ENCODE assay signal across 12 cellular contexts in the genomic region with DNA sequence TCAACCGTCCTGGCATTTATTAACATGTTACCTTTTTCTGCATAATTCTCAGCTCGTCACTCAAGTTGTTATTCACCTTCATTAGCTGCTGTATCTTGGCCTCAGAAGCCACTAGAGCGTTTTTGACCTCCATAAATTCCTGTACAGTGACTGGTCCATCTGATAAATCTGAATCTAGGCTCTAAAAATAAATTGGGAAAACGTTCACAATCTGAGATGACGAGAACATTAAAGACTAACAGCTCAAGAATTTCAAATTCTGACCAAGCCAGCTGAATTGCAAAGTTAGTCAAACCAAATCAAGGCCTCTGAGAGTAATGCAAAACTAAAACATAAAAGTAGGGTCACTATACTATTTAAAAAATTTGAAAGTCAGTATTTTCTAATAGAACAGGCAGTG. TPM values are rescaled to one million over a fixed set of nuclear protein-coding genes. Genes with fewer than 3 reads are reported as not detected.
DNase-seq lines count a peak whose midpoint lies in the region; ATAC-seq and TF ChIP-seq lines count a peak whose summit lies in the region.
"Had no signal": no experiment of that assay in that cellular context is flagged by ENCODE, and none has a peak within 500 bp of the region (broad histone marks: within the 10 kb centered on the region; RNA-seq: fewer than 3 reads in every experiment).

No MANE protein-coding gene starts in this region.

- H3K27me3 ChIP-seq in body of pancreas (no peaks in the 10 kb centered on the region), lower lobe of right lung (ENCODE audit: low read depth) (no peaks in the 10 kb centered on the region), uterus (no peaks in the 10 kb centered on the region)

- 37 to 39% methylated on average over 5 of the region's 5 CpGs for WGBS in body of pancreas, 2 donors

- no peak for DNase-seq in natural killer cell
- no peak for DNase-seq in natural killer cell treated with Interleukin-12 subunit alpha and Interleukin-12 subunit beta and Interleukin-15 and Interleukin-18, amount 100 ng/mL, for 72 hours (ENCODE audit: low spot score)
- no peak for DNase-seq in body of pancreas
- DNase-seq in lower lobe of right lung = no peak
- DNase-seq in uterus = no peak
- DNase-seq in COR-L47 (lab: John Stamatoyannopoulos, UW) = no peak
- no peak for DNase-seq in stimulated activated CD4-positive, alpha-beta T cell treated with anti-CD3 and anti-CD28 coated beads, Interleukin-4, amount 100 ng/mL, for 4 hours
- DNase-seq in HuH-7 (ENCODE audit: low spot score) = no peak
- DNase-seq: effector CD8-positive, alpha-beta T cell; NCI-H2171 treated with DMSO at 0.1 percent for 48 hours had no signal

- H3K36me3 ChIP-seq in body of pancreas (replicated peaks in 1 of 2; ENCODE audit: insufficient read depth in 1 of 2, low read depth in 2 of 2) (peaks cover 0 to 8% of the 10 kb centered on the region in 2 donors), lower lobe of right lung (peaks cover 96% of the 10 kb centered on the region), uterus (no peaks in the 10 kb centered on the region)

- no peaks in the 10 kb centered on the region for H3K27me3 Mint-ChIP-seq in natural killer cell (ENCODE audit: low read depth in 2 of 2)
- no peaks in the 10 kb centered on the region for H3K27me3 Mint-ChIP-seq in natural killer cell treated with Interleukin-12 subunit alpha and Interleukin-12 subunit beta and Interleukin-15 and Interleukin-18, amount 100 ng/mL, for 72 hours

- intact Hi-C loops in natural killer cell (cut with micrococcal nuclease) = no loop called here
- intact Hi-C loops in body of pancreas (cut with DNase I) = no loop called here
- intact Hi-C loops in lower lobe of right lung (cut with DNase I) = no loop called here
- intact Hi-C loops in uterus (cut with DNase I; ENCODE audit: low total_unique reads) = no loop called here

- no peaks in the 10 kb centered on the region for H3K9me3 Mint-ChIP-seq in natural killer cell
- H3K9me3 Mint-ChIP-seq in natural killer cell treated with Interleukin-12 subunit alpha and Interleukin-12 subunit beta and Interleukin-15 and Interleukin-18, amount 100 ng/mL, for 72 hours = no peaks in the 10 kb centered on the region

- ATAC-seq in natural killer cell = no peak
- no peak for ATAC-seq in natural killer cell treated with Interleukin-12 subunit alpha and Interleukin-12 subunit beta and Interleukin-15 and Interleukin-18, amount 100 ng/mL, for 72 hours
- no peak for ATAC-seq in body of pancreas
- no peak for ATAC-seq in lower lobe of right lung

- H3K4me3 Mint-ChIP-seq in natural killer cell = no peak overlapping the region
- H3K4me3 Mint-ChIP-seq in natural killer cell treated with Interleukin-12 subunit alpha and Interleukin-12 subunit beta and Interleukin-15 and Interleukin-18, amount 100 ng/mL, for 72 hours = no peak overlapping the region

- H3K27ac ChIP-seq in body of pancreas (peak overlapping the region; percentile 72 to 88 (median 84)), lower lobe of right lung (peak overlapping the region; percentile 25), uterus (peak overlapping the region; percentile 47 to 69)
- H3K27ac ChIP-seq: C4-2B, HL-60 had no signal

- no peaks in the 10 kb centered on the region for H3K9me3 ChIP-seq in body of pancreas
- H3K9me3 ChIP-seq in lower lobe of right lung = no peaks in the 10 kb centered on the region
- no peaks in the 10 kb centered on the region for H3K9me3 ChIP-seq in uterus

- peaks cover 64% of the 10 kb centered on the region for H3K36me3 Mint-ChIP-seq in natural killer cell
- peaks cover 42% of the 10 kb centered on the region for H3K36me3 Mint-ChIP-seq in natural killer cell treated with Interleukin-12 subunit alpha and Interleukin-12 subunit beta and Interleukin-15 and Interleukin-18, amount 100 ng/mL, for 72 hours

- TF ChIP-seq CTCF in natural killer cell (IDR thresholded peaks at IDR 0.05) (no peak), body of pancreas (IDR thresholded peaks at IDR 0.05) (no peak), lower lobe of right lung (IDR thresholded peaks at IDR 0.05) (no peak), uterus (IDR thresholded peaks at IDR 0.05) (no peak)

- no peak for TF ChIP-seq POLR2A in body of pancreas (IDR thresholded peaks at IDR 0.05)
- no peak for TF ChIP-seq POLR2A in uterus (IDR thresholded peaks at IDR 0.05)

- H3K4me1 ChIP-seq in body of pancreas = peaks cover 84% of the 10 kb centered on the region
- H3K4me1 ChIP-seq in lower lobe of right lung = peaks cover 37% of the 10 kb centered on the region
- peaks cover 0 to 14% of the 10 kb centered on the region in 2 donors for H3K4me1 ChIP-seq in uterus

- H3K27ac Mint-ChIP-seq in natural killer cell = peak overlapping the region; percentile 76 to 80
- H3K27ac Mint-ChIP-seq in natural killer cell treated with Interleukin-12 subunit alpha and Interleukin-12 subunit beta and Interleukin-15 and Interleukin-18, amount 100 ng/mL, for 72 hours = peak overlapping the region in 1 of 2 donors; percentile 40

- no peak overlapping the region for H3K4me3 ChIP-seq in body of pancreas
- H3K4me3 ChIP-seq in lower lobe of right lung = no peak overlapping the region
- H3K4me3 ChIP-seq in uterus = no peak overlapping the region

- peaks cover 22 to 28% of the 10 kb centered on the region in 2 donors for H3K4me1 Mint-ChIP-seq in natural killer cell
- H3K4me1 Mint-ChIP-seq in natural killer cell treated with Interleukin-12 subunit alpha and Interleukin-12 subunit beta and Interleukin-15 and Interleukin-18, amount 100 ng/mL, for 72 hours (ENCODE audit: low read depth in 2 of 2) = peaks cover 27 to 33% of the 10 kb centered on the region in 2 donors

RNA-seq across cellular contexts. Expression of a gene that starts 45.0 kb away (rescaled TPM):
- 100 to 1,000 TPM in 2 of 3 donors, 10 to 100 TPM in 1; 98.8 to 118 (median 117) TPM for total RNA-seq in natural killer cell
- 10 to 100 TPM; 87.5 to 94.2 TPM for total RNA-seq in natural killer cell treated with Interleukin-12 subunit alpha and Interleukin-12 subunit beta and Interleukin-15 and Interleukin-18, amount 100 ng/mL, for 72 hours
- 10 to 100 TPM; 44.4 to 50.1 TPM for total RNA-seq in body of pancreas
- total RNA-seq in lower lobe of right lung = 62.2 TPM
- 10 to 100 TPM; 30.3 to 55.7 (median 47.0) TPM for total RNA-seq in uterus

RNA-seq across cellular contexts. Expression of a gene that starts 48.1 kb away (rescaled TPM):
- total RNA-seq in natural killer cell = 10 to 100 TPM; 74.9 to 93.6 (median 90.7) TPM
- 10 to 100 TPM; 65.0 to 81.8 TPM for total RNA-seq in natural killer cell treated with Interleukin-12 subunit alpha and Interleukin-12 subunit beta and Interleukin-15 and Interleukin-18, amount 100 ng/mL, for 72 hours
- 10 to 100 TPM; 33.0 to 35.0 TPM for total RNA-seq in body of pancreas
- total RNA-seq in lower lobe of right lung = 62.5 TPM
- total RNA-seq in uterus = 10 to 100 TPM; 13.1 to 54.3 (median 37.7) TPM

RNA-seq across cellular contexts. Expression of a gene that starts 51.1 kb away (rescaled TPM):
- total RNA-seq in natural killer cell (10 to 100 TPM; 33.7 to 42.5 (median 38.7) TPM), body of pancreas (10 to 100 TPM; 29.3 to 72.2 TPM), lower lobe of right lung (16.8 TPM), uterus (10 to 100 TPM in 3 of 4 donors, 1 to 10 TPM in 1; 5.9 to 19.0 (median 12.8) TPM)
- total RNA-seq in natural killer cell treated with Interleukin-12 subunit alpha and Interleukin-12 subunit beta and Interleukin-15 and Interleukin-18, amount 100 ng/mL, for 72 hours = 10 to 100 TPM; 20.5 to 31.1 TPM

Comparison
In these comparisons a context has a peak if more than half of its experiments do, and no peak if none do; other contexts are left out.
1. H3K27ac ChIP-seq: peak in every context shown above with its lines; median percentile 84 in body of pancreas; 58 in uterus; 25 in lower lobe of right lung.